12 cellular contexts compared by ENCODE assay signal in genomic region chr22:35315141-35315854, GRCh38. TPM values are rescaled to one million over a fixed set of nuclear protein-coding genes. Genes with fewer than 3 reads are reported as not detected.
DNase-seq lines count a peak whose midpoint lies in the region; ATAC-seq and TF ChIP-seq lines count a peak whose summit lies in the region.
"Had no signal": no experiment of that assay in that cellular context is flagged by ENCODE, and none has a peak within 500 bp of the region (broad histone marks: within the 10 kb centered on the region; RNA-seq: fewer than 3 reads in every experiment).

No MANE protein-coding gene starts in this region.

- 0 out of 2 replicates have a peak, but pooled peaks cover 3% of the 10 kb centered on the region for H3K36me3 ChIP-seq in MG63
- H3K36me3 ChIP-seq in esophagus (ENCODE audit: control insufficient read depth in 2 of 2, insufficient read depth in 2 of 2, low read length in 1 of 2): peaks cover 13 to 35% of the 10 kb centered on the region in 2 donors
- peaks cover 37% of the 10 kb centered on the region for H3K36me3 ChIP-seq in osteoblast (ENCODE audit: insufficient read depth, low read length)

- no peaks in the 10 kb centered on the region for H3K9me3 ChIP-seq in MG63
- H3K9me3 ChIP-seq in esophagus (ENCODE audit: control insufficient read depth in 2 of 2, insufficient read depth in 1 of 2, low read depth in 1 of 2, low read length in 1 of 2): no peaks in the 10 kb centered on the region
- H3K9me3 ChIP-seq in osteoblast (ENCODE audit: low read depth, low read length): no peaks in the 10 kb centered on the region

- ATAC-seq in HG03025 (IDR thresholded peaks at IDR 0.05; ENCODE audit: low FRiP score, unreplicated experiment) (no peak), HG03095 (IDR thresholded peaks at IDR 0.05; ENCODE audit: unreplicated experiment) (no peak)
- ATAC-seq: natural killer cell treated with Interleukin-12 subunit alpha and Interleukin-12 subunit beta and Interleukin-15 and Interleukin-18, amount 100 ng/mL, for 72 hours had no signal

- H4K20me1 ChIP-seq in osteoblast (ENCODE audit: insufficient read depth, low read length): peaks cover 27% of the 10 kb centered on the region

- peaks cover 14 to 37% of the 10 kb centered on the region in 2 donors for H3K4me1 ChIP-seq in esophagus (ENCODE audit: control insufficient read depth in 2 of 2, insufficient read depth in 2 of 2, low read length in 1 of 2)
- H3K4me1 ChIP-seq in osteoblast (ENCODE audit: insufficient read depth, low read length): peaks cover 56% of the 10 kb centered on the region
- H3K4me1 ChIP-seq: foreskin keratinocyte had no signal

- H3K4me3 ChIP-seq in AG10803 (ENCODE audit: low read length) (no peak overlapping the region), MG63 (no peak overlapping the region), esophagus (ENCODE audit: low read depth in 1 of 2, low read length in 2 of 2) (no peak overlapping the region), osteoblast (ENCODE audit: insufficient read depth, low read length) (no peak overlapping the region)

- 62 to 64% methylated on average over 12 of the region's 12 CpGs for WGBS in esophagus, 2 donors

- H3K27ac ChIP-seq in esophagus (ENCODE audit: low read depth in 2 of 2, low read length in 1 of 2) (peak overlapping the region; percentile 92 to 98), osteoblast (ENCODE audit: low read depth, low read length) (peak overlapping the region; percentile 99)
- H3K27ac ChIP-seq: foreskin keratinocyte had no signal

- no peak overlapping the region for H3K4me2 ChIP-seq in osteoblast (ENCODE audit: insufficient read depth, low read length)

- peaks cover 81% of the 10 kb centered on the region for H3K79me2 ChIP-seq in osteoblast (ENCODE audit: insufficient read depth, low read length)

- H3K27me3 ChIP-seq in MG63 (no peaks in the 10 kb centered on the region), esophagus (ENCODE audit: control insufficient read depth in 1 of 2, insufficient read depth in 2 of 2, low read length in 2 of 2) (no peaks in the 10 kb centered on the region), osteoblast (ENCODE audit: insufficient read depth, low read length) (no peaks in the 10 kb centered on the region)

- H2AFZ ChIP-seq in osteoblast (ENCODE audit: low read length): no peak overlapping the region

- peak; percentile 37 for DNase-seq in AG10803 (ENCODE audit: low read depth)
- DNase-seq in MG63: peak; percentile 24
- DNase-seq in osteoblast (ENCODE audit: insufficient read length, low spot score, missing footprints): peak; percentile 65
- DNase-seq in Kasumi-1 (lab: John Stamatoyannopoulos, UW): no peak
- no peak for DNase-seq in GM19240 (ENCODE audit: insufficient read length, low spot score)
- DNase-seq: AML-193, foreskin keratinocyte, IMR-90 had no signal

- TF ChIP-seq CTCF in AG10803 (conservative IDR thresholded peaks at IDR 0.05; ENCODE audit: low read length) (no peak), osteoblast (IDR thresholded peaks at IDR 0.05; ENCODE audit: extremely low read depth, low read depth, low read length) (no peak)

RNA-seq across cellular contexts. Expression of gene TOM1, which starts 15.6 kb away (rescaled TPM):
- 18.1 and 19.2 TPM in 2 replicates for total RNA-seq in MG63 (2014; rRNA removed; shearing (Covaris generic); ENCODE audit: low replicate concordance)
- polyA plus RNA-seq in esophagus: 10 to 100 TPM; 86.4 to 88.0 TPM
- 118 and 131 TPM in 2 replicates for total RNA-seq in osteoblast

RNA-seq across cellular contexts. Expression of gene HMGXB4, which starts 58.0 kb away (rescaled TPM):
- 19.8 and 39.3 TPM in 2 replicates for total RNA-seq in MG63 (2014; rRNA removed; shearing (Covaris generic); ENCODE audit: low replicate concordance)
- 1 to 10 TPM; 6.8 to 7.1 TPM for polyA plus RNA-seq in esophagus
- 19.2 and 20.9 TPM in 2 replicates for total RNA-seq in osteoblast

Comparison
In these comparisons a context has a peak if more than half of its experiments do, and no peak if none do; other contexts are left out.
1. DNase-seq: peak in AG10803 (single experiment), MG63 (single experiment) and osteoblast (single experiment); none in Kasumi-1 (0 of 2) and GM19240 (single experiment).